In the genomic region with DNA sequence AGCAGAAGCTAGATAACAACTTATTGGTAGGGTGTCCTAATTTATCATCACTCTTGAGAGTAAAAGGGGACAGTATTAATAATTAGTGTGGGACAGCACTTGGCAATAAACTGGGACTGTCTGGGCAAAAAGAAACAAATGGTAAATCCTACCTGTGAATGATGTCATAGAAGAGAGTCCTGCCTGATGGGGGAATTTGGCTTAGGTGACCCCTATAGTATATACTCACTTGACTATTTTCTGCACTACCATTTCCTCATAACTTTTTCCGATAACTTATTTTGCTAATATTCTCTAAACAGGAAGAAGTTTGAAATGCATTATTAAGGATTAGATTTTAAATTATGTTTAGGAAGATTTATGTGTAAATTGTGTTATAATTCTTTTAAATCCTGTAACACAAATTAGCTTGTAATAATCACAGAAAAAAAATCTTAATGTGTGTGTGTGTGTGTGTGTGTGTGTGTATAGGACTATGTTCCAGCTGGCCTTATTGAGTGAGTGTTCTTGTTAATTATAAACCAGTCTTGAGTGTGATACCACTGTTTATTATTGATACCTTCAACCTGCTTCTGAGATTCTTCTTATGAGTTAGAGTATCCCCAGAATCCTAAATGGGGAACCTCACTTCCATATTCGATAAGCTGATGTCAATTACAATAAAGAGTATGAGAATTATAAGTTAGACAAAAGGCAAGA, we compare ENCODE assay signal across 23 cellular contexts.
DNase-seq lines count a peak whose midpoint lies in the region; ATAC-seq, FAIRE-seq and TF ChIP-seq lines count a peak whose summit lies in the region.
"Had no signal": no experiment of that assay in that cellular context is flagged by ENCODE, and none has a peak within 500 bp of the region (broad histone marks: within the 10 kb centered on the region; RNA-seq: fewer than 3 reads in every experiment).

No MANE protein-coding gene starts in this region.

- POLR2A ChIA-PET in HepG2 (lab: Yijun Ruan, JAX) = no interaction called here
- POLR2A ChIA-PET in PC-9 (lab: Charles Lee; ENCODE audit: unreplicated experiment) = no interaction called here

- 46% methylated on average over 2 of the region's 2 CpGs for WGBS in HepG2 (ENCODE audit: low lambda C conversion rate)
- WGBS in right lobe of liver (ENCODE audit: insufficient coverage, low coverage, low lambda C conversion rate, missing lambda C conversion rate) = 44% methylated on average over 2 of the region's 2 CpGs
- WGBS in body of pancreas, 2 donors = 14 to 15% methylated on average over 2 of the region's 2 CpGs

- H3K79me2 ChIP-seq in HepG2 (ENCODE audit: insufficient read depth, low read length) (no peaks in the 10 kb centered on the region), PC-9 (ENCODE audit: low read depth) (no peaks in the 10 kb centered on the region)

- no peak for ATAC-seq in HepG2
- ATAC-seq in right lobe of liver = no peak
- peak; percentile 81 for ATAC-seq in body of pancreas
- no peak for ATAC-seq in omental fat pad (ENCODE audit: low FRiP score)
- ATAC-seq: CD8-positive, alpha-beta T cell; GM23338 had no signal

- H3K36me3 ChIP-seq in HepG2 (replicated peaks in 1 of 2; ENCODE audit: control insufficient read depth in 1 of 2, insufficient read depth in 2 of 2, low read length in 2 of 2) (no peaks in the 10 kb centered on the region), right lobe of liver (no peaks in the 10 kb centered on the region), body of pancreas (replicated peaks in 1 of 2; ENCODE audit: insufficient read depth in 1 of 2, low read depth in 2 of 2) (no peaks in the 10 kb centered on the region), PC-9 (ENCODE audit: low read depth) (no peaks in the 10 kb centered on the region)
- H3K36me3 ChIP-seq: MG63 had no signal

- peaks cover 40% of the 10 kb centered on the region for H3K4me1 Mint-ChIP-seq in progenitor cell of endocrine pancreas (ENCODE audit: low read depth)

- H3K4me1 ChIP-seq in HepG2 (ENCODE audit: insufficient read depth, low read length) = no peaks in the 10 kb centered on the region
- H3K4me1 ChIP-seq in right lobe of liver = no peaks in the 10 kb centered on the region
- peaks cover 56% of the 10 kb centered on the region for H3K4me1 ChIP-seq in body of pancreas
- peaks cover 8% of the 10 kb centered on the region; the same call in 1 of the 2 replicates for H3K4me1 ChIP-seq in PC-9 (replicated peaks; ENCODE audit: insufficient read depth)
- H3K4me1 ChIP-seq: Caco-2 had no signal

- intact Hi-C loops in HepG2 (cut with micrococcal nuclease; ENCODE audit: unreplicated experiment) (no loop called here), right lobe of liver (cut with DNase I) (no loop called here), body of pancreas (cut with DNase I) (no loop called here), PC-9 (cut with micrococcal nuclease; ENCODE audit: unreplicated experiment) (no loop called here)

- DNase-seq in HepG2 (ENCODE audit: low spot score) (no peak), right lobe of liver (no peak), body of pancreas (peak in 1 of 4 donors; percentile 23), progenitor cell of endocrine pancreas (ENCODE audit: low spot score, unreplicated experiment) (no peak), DMS153 (lab: John Stamatoyannopoulos, UW) (no peak), omental fat pad (ENCODE audit: low spot score) (no peak), PC-9 (no peak)
- DNase-seq: Caco-2; CD8-positive, alpha-beta T cell; DND-41; H9; KG1; MG63; NCI-H1694; NCI-H2081; NCI-H2227 treated with DMSO at 0.1 percent for 48 hours; NCI-H526 treated with DMSO at 0.1 percent for 48 hours; SHP77 treated with DMSO at 0.1 percent for 48 hours had no signal

- H2AFZ ChIP-seq in HepG2 (ENCODE audit: low read length) (no peak overlapping the region), PC-9 (no peak overlapping the region)
- H2AFZ ChIP-seq: GM23338 had no signal

- no peak for TF ChIP-seq CTCF in HepG2 (CRISPR knock-in tag; IDR thresholded peaks at IDR 0.05)
- TF ChIP-seq CTCF in right lobe of liver (IDR thresholded peaks at IDR 0.05) = no peak
- TF ChIP-seq CTCF in body of pancreas (IDR thresholded peaks at IDR 0.05) = no peak
- TF ChIP-seq CTCF in progenitor cell of endocrine pancreas (IDR thresholded peaks at IDR 0.05; ENCODE audit: unreplicated experiment) = no peak
- TF ChIP-seq CTCF in omental fat pad (IDR thresholded peaks at IDR 0.05) = no peak
- TF ChIP-seq CTCF in PC-9 (conservative IDR thresholded peaks at IDR 0.05) = no peak

- no peaks in the 10 kb centered on the region for H3F3A ChIP-seq in PC-9 (ENCODE audit: insufficient read depth, low read depth)

- H3K4me2 ChIP-seq in HepG2 (ENCODE audit: low read depth, low read length) = no peak overlapping the region
- no peak overlapping the region for H3K4me2 ChIP-seq in PC-9
- H3K4me2 ChIP-seq: GM23338 had no signal

- H3K9ac ChIP-seq in HepG2 (ENCODE audit: insufficient read depth, low read depth, low read length) = no peak overlapping the region

- H3K4me3 ChIP-seq in HepG2 (replicated peaks in 1 of 3; ENCODE audit: insufficient read depth in 1 of 3, low read depth in 2 of 3, low read length in 3 of 3) (no peak overlapping the region), right lobe of liver (no peak overlapping the region), body of pancreas (no peak overlapping the region), PC-9 (no peak overlapping the region)
- H3K4me3 ChIP-seq: GM23338, MG63 had no signal

- H3K27me3 ChIP-seq in HepG2 (ENCODE audit: control insufficient read depth in 1 of 2, insufficient read depth in 2 of 2, low read length in 2 of 2) = no peaks in the 10 kb centered on the region
- no peaks in the 10 kb centered on the region for H3K27me3 ChIP-seq in right lobe of liver
- no peaks in the 10 kb centered on the region for H3K27me3 ChIP-seq in body of pancreas
- no peaks in the 10 kb centered on the region for H3K27me3 ChIP-seq in PC-9 (ENCODE audit: insufficient read depth, low read depth)
- H3K27me3 ChIP-seq: MG63 had no signal

- FAIRE-seq in HepG2 (lab: Jason Lieb, UNC) = no peak
- FAIRE-seq: HTR-8/SVneo had no signal

- no peaks in the 10 kb centered on the region for H3K9me3 Mint-ChIP-seq in progenitor cell of endocrine pancreas (ENCODE audit: low read depth)
- H3K9me3 Mint-ChIP-seq: CD8-positive, alpha-beta T cell; GM23338; H9 had no signal

- H4K20me1 ChIP-seq in HepG2 (ENCODE audit: insufficient read depth, low read length) (no peaks in the 10 kb centered on the region), PC-9 (ENCODE audit: insufficient read depth) (no peaks in the 10 kb centered on the region)

- H3K27ac Mint-ChIP-seq in progenitor cell of endocrine pancreas = peak overlapping the region; percentile 79
- H3K27ac Mint-ChIP-seq: B cell; CD8-positive, alpha-beta T cell; GM23338; H9 had no signal

- in situ Hi-C loops in HepG2 (cut with HindIII; ENCODE audit: extremely low pct_ligation_motif_present, low pct_unique_long_range_greater_than_20kb) = no loop called here

- TF ChIP-seq RAD21 in HepG2 (CRISPR knock-in tag; IDR thresholded peaks at IDR 0.05) = no peak

- H3K36me3 Mint-ChIP-seq in progenitor cell of endocrine pancreas (ENCODE audit: insufficient read depth) = no peaks in the 10 kb centered on the region
- H3K36me3 Mint-ChIP-seq: CD8-positive, alpha-beta T cell had no signal

- H3K9me2 ChIP-seq in PC-9 (ENCODE audit: insufficient read depth) = no peaks in the 10 kb centered on the region

- H3K9me3 ChIP-seq in HepG2 (ENCODE audit: low read length) (no peaks in the 10 kb centered on the region), right lobe of liver (no peaks in the 10 kb centered on the region), body of pancreas (no peaks in the 10 kb centered on the region), PC-9 (ENCODE audit: insufficient read depth, low read depth) (no peaks in the 10 kb centered on the region)
- H3K9me3 ChIP-seq: Caco-2, MG63 had no signal

- no peaks in the 10 kb centered on the region for H3K27me3 Mint-ChIP-seq in progenitor cell of endocrine pancreas
- H3K27me3 Mint-ChIP-seq: B cell had no signal

- H3K4me3 Mint-ChIP-seq in progenitor cell of endocrine pancreas (ENCODE audit: low read depth) = peak overlapping the region; percentile 24
- H3K4me3 Mint-ChIP-seq: B cell; CD8-positive, alpha-beta T cell; GM23338; H9 had no signal

- TF ChIP-seq POLR2A in HepG2 (IDR thresholded peaks at IDR 0.05; ENCODE audit: insufficient read depth in 1 of 2, low read depth in 2 of 2, low read length in 2 of 2) (no peak), right lobe of liver (IDR thresholded peaks at IDR 0.05) (no peak), body of pancreas (IDR thresholded peaks at IDR 0.05) (no peak)

- TF ChIP-seq EP300 in HepG2 (IDR thresholded peaks at IDR 0.05; ENCODE audit: low read depth in 2 of 2, low read length in 2 of 2) (no peak), HepG2 (CRISPR knock-in tag; IDR thresholded peaks at IDR 0.05; ENCODE audit: borderline replicate concordance) (no peak)

- CTCF ChIA-PET in HepG2 (lab: Yijun Ruan, JAX; ENCODE audit: low intra/inter-chr PET ratio, low total read pairs) (no interaction called here), PC-9 (lab: Charles Lee) (no interaction called here)

- no TSS peak for BruUV-seq in HepG2 (replicated peaks; lab: Mats Ljungman, UMichigan)
- BruUV-seq in PC-9 (replicated peaks; lab: Mats Ljungman, UMichigan) = no TSS peak

- no peak overlapping the region for H3K27ac ChIP-seq in HepG2 (ENCODE audit: extremely low read length, insufficient read depth, low read length)
- no peak overlapping the region for H3K27ac ChIP-seq in right lobe of liver
- H3K27ac ChIP-seq in body of pancreas = peak overlapping the region; percentile 31 to 77 (median 71)
- no peak overlapping the region for H3K27ac ChIP-seq in PC-9
- H3K27ac ChIP-seq: 22Rv1, C4-2B had no signal

TF ChIP-seq in HepG2, 621 proteins besides CTCF, POLR2A, EP300 and RAD21 (continues in another document):
- TF ChIP-seq ATF7 (IDR thresholded peaks at IDR 0.05) (0 out of 2 replicates have a peak, but pooled peaks have one; percentile 5), ATF7 (CRISPR knock-in tag; IDR thresholded peaks at IDR 0.05) (no peak)

Comparison
In these comparisons a context has a peak if more than half of its experiments do, and no peak if none do; other contexts are left out.
1. H3K27ac ChIP-seq: peak in body of pancreas (4 of 4); none in HepG2 (single experiment), right lobe of liver (0 of 3) and PC-9 (single experiment).